1 cellular context compared by ENCODE assay signal in genomic region chr11:5275369-5276110, GRCh38.
A peak's percentile ranks its signal among the peaks of the same experiment; 100 is the strongest.
TF ChIP-seq lines count a peak whose summit lies in the region.

No MANE protein-coding gene starts in this region.

TF ChIP-seq in K562, 482 proteins besides CTCF, POLR2A, EP300 and RAD21 (continued from another document and continues in another):
- peak; percentile 70 to 71 for TF ChIP-seq FOXK2 (conservative IDR thresholded peaks at IDR 0.05 in 1 of 2, IDR thresholded peaks at IDR 0.05 in 1 of 2; ENCODE audit: low read depth in 2 of 2)
- TF ChIP-seq HMG20B (CRISPR knock-in tag; IDR thresholded peaks at IDR 0.05): no peak
- peak; percentile 87 for TF ChIP-seq TAL1 (IDR thresholded peaks at IDR 0.05)
- TF ChIP-seq ZZZ3 (IDR thresholded peaks at IDR 0.05): no peak
- TF ChIP-seq ZNF121 (CRISPR knock-in tag; conservative IDR thresholded peaks at IDR 0.05): no peak
- peak; percentile 74 for TF ChIP-seq FOSL1 (tag; conservative IDR thresholded peaks at IDR 0.05)
- TF ChIP-seq RHOXF2B (CRISPR knock-in tag; conservative IDR thresholded peaks at IDR 0.05): no peak
- TF ChIP-seq ZBTB26 (CRISPR knock-in tag; IDR thresholded peaks at IDR 0.05): no peak; the same call in 1 of the 2 replicates
- no peak for TF ChIP-seq RUNX1 (IDR thresholded peaks at IDR 0.05; ENCODE audit: low read depth)
- TF ChIP-seq NFE2 (IDR thresholded peaks at IDR 0.05; ENCODE audit: low read depth): peak; percentile 71
- no peak for TF ChIP-seq MECOM (CRISPR knock-in tag; IDR thresholded peaks at IDR 0.05)
- 0 out of 2 replicates have a peak, but pooled peaks have one; percentile 44 for TF ChIP-seq IFI16 (CRISPR knock-in tag; IDR thresholded peaks at IDR 0.05)
- peak; percentile 83 for TF ChIP-seq HDAC2 (IDR thresholded peaks at IDR 0.05)
- TF ChIP-seq ELF2 (CRISPR knock-in tag; IDR thresholded peaks at IDR 0.05): peak; percentile 49; the same call in 1 of the 2 replicates
- TF ChIP-seq FOXM1 (IDR thresholded peaks at IDR 0.05; ENCODE audit: low read depth): peak; percentile 69; the same call in 1 of the 2 replicates
- TF ChIP-seq FOXM1 (CRISPR knock-in tag; IDR thresholded peaks at IDR 0.05; ENCODE audit: low read depth): no peak
- TF ChIP-seq NFIC (IDR thresholded peaks at IDR 0.05): peak; percentile 58
- TF ChIP-seq MTA1 (IDR thresholded peaks at IDR 0.05; ENCODE audit: borderline replicate concordance): peak; percentile 50
- TF ChIP-seq ZC3H4 (CRISPR knock-in tag; IDR thresholded peaks at IDR 0.05; ENCODE audit: borderline replicate concordance): no peak
- TF ChIP-seq RBM22 (IDR thresholded peaks at IDR 0.05; ENCODE audit: low read depth, low read length, poor library complexity, severe bottlenecking): no peak
- peak in 1 of 2 experiments; percentile 63; a peak in 1 of 3 replicates for TF ChIP-seq CBX3 (IDR thresholded peaks at IDR 0.05; ENCODE audit: borderline replicate concordance in 1 of 2, low read length in 2 of 2)
- TF ChIP-seq ZNF217 (CRISPR knock-in tag; IDR thresholded peaks at IDR 0.05): no peak
- TF ChIP-seq RFX5 (IDR thresholded peaks at IDR 0.05; ENCODE audit: low read depth, low read length): no peak
- peak; percentile 74 for TF ChIP-seq CHD1 (IDR thresholded peaks at IDR 0.05; ENCODE audit: low read length)
- TF ChIP-seq PRDM10 (IDR thresholded peaks at IDR 0.05; ENCODE audit: partially characterized antibody): peak; percentile 86
- TF ChIP-seq EWSR1 (IDR thresholded peaks at IDR 0.05; ENCODE audit: borderline replicate concordance, low read depth, partially characterized antibody): no peak
- no peak for TF ChIP-seq FOXK1 (CRISPR knock-in tag; IDR thresholded peaks at IDR 0.05; ENCODE audit: borderline replicate concordance)
- peak; percentile 71; the same call in 1 of the 2 replicates for TF ChIP-seq HMBOX1 (IDR thresholded peaks at IDR 0.05)
- TF ChIP-seq ATF3 (IDR thresholded peaks at IDR 0.05): peak; percentile 56; the same call in 1 of the 2 replicates
- TF ChIP-seq ATF3 (CRISPR knock-in tag; conservative IDR thresholded peaks at IDR 0.05): 0 out of 2 replicates have a peak, but pooled peaks have one; percentile 39
- no peak for TF ChIP-seq HES1 (IDR thresholded peaks at IDR 0.05; ENCODE audit: low read depth)
- TF ChIP-seq RCOR1 (IDR thresholded peaks at IDR 0.05; ENCODE audit: borderline replicate concordance in 1 of 2, low read depth in 2 of 2, low read length in 2 of 2): peak in 1 of 2 experiments; percentile 75; a peak in 2 of 4 replicates
- peak; percentile 37 to 38; a peak in 3 of 4 replicates for TF ChIP-seq NRF1 (conservative IDR thresholded peaks at IDR 0.05 in 1 of 2, IDR thresholded peaks at IDR 0.05 in 1 of 2)
- no peak for TF ChIP-seq THRA (IDR thresholded peaks at IDR 0.05)
- TF ChIP-seq MEIS2 (IDR thresholded peaks at IDR 0.05; ENCODE audit: partially characterized antibody): peak; percentile 59
- TF ChIP-seq NCOR1 (IDR thresholded peaks at IDR 0.05): peak; percentile 86
- no peak for TF ChIP-seq ZNF324 (CRISPR knock-in tag; IDR thresholded peaks at IDR 0.05)
- peak; percentile 63; the same call in 1 of the 2 replicates for TF ChIP-seq BRD4 (IDR thresholded peaks at IDR 0.05)
- peak; percentile 90 for TF ChIP-seq CREM (IDR thresholded peaks at IDR 0.05; ENCODE audit: low read depth)
- peak; percentile 23; the same call in 1 of the 2 replicates for TF ChIP-seq SP1 (CRISPR knock-in tag; IDR thresholded peaks at IDR 0.05)
- no peak for TF ChIP-seq ZNF134 (CRISPR knock-in tag; conservative IDR thresholded peaks at IDR 0.05)
- TF ChIP-seq ZBTB11 (CRISPR knock-in tag; IDR thresholded peaks at IDR 0.05): peak in 1 of 3 experiments; percentile 48; a peak in 1 of 6 replicates
- TF ChIP-seq ZMIZ1 (IDR thresholded peaks at IDR 0.05; ENCODE audit: low read depth in 2 of 2, low read length in 2 of 2): peak in 1 of 2 experiments; percentile 74; a peak in 1 of 4 replicates
- peak; percentile 24; the same call in 1 of the 2 replicates for TF ChIP-seq CREB3 (tag; conservative IDR thresholded peaks at IDR 0.05; ENCODE audit: low read depth)
- TF ChIP-seq BRD9 (IDR thresholded peaks at IDR 0.05; ENCODE audit: low read depth, partially characterized antibody): peak; percentile 88
- TF ChIP-seq GTF2E2 (tag; IDR thresholded peaks at IDR 0.05): 0 out of 2 replicates have a peak, but pooled peaks have one; percentile 18
- no peak for TF ChIP-seq HIVEP1 (CRISPR knock-in tag; IDR thresholded peaks at IDR 0.05)
- peak; percentile 52; the same call in 1 of the 2 replicates for TF ChIP-seq MYC (IDR thresholded peaks at IDR 0.05; ENCODE audit: low read depth, low read length)
- TF ChIP-seq MYC (CRISPR knock-in tag; IDR thresholded peaks at IDR 0.05; ENCODE audit: borderline replicate concordance, low read depth): no peak
- TF ChIP-seq EP400 (IDR thresholded peaks at IDR 0.05): peak; percentile 34; the same call in 1 of the 2 replicates
- peak; percentile 74; the same call in 1 of the 2 replicates for TF ChIP-seq GATAD2A (IDR thresholded peaks at IDR 0.05)
